In genomic region chr20:37501940-37502339, GRCh38 we compare ENCODE assay signal across 16 cellular contexts. TPM values are rescaled to one million over a fixed set of nuclear protein-coding genes. Genes with fewer than 3 reads are reported as not detected.
DNase-seq lines count a peak whose midpoint lies in the region; ATAC-seq and TF ChIP-seq lines count a peak whose summit lies in the region.
"Had no signal": no experiment of that assay in that cellular context is flagged by ENCODE, and none has a peak within 500 bp of the region (broad histone marks: within the 10 kb centered on the region; RNA-seq: fewer than 3 reads in every experiment).

No MANE protein-coding gene starts in this region.

- H2AFZ ChIP-seq in PC-3 (ENCODE audit: low read length): no peak overlapping the region

- CTCF ChIA-PET in PC-3 (lab: Charles Lee): interaction anchor here (0.7 to 1.0 kb wide), 3 partner anchors 23 to 219 kb away, joined by 3 to 4 read pairs (median 3); no protein-coding TSS in a partner anchor

- H3K4me3 ChIP-seq in PC-3 (ENCODE audit: low read length): no peak overlapping the region
- H3K4me3 ChIP-seq: upper lobe of right lung had no signal

- H4K20me1 ChIP-seq in PC-3 (ENCODE audit: low read length): no peaks in the 10 kb centered on the region

- H3K9ac ChIP-seq in PC-3 (ENCODE audit: low read length): no peak overlapping the region

- H3K79me2 ChIP-seq in PC-3 (ENCODE audit: low read length): no peaks in the 10 kb centered on the region

- H3K36me3 Mint-ChIP-seq in T-helper 17 cell (ENCODE audit: low read depth): no peaks in the 10 kb centered on the region

- DNase-seq in DMS53 (lab: John Stamatoyannopoulos, UW) (peak; percentile 87), NCI-H146 treated with DMSO at 0.1 percent for 48 hours (lab: John Stamatoyannopoulos, UW; ENCODE audit: unreplicated experiment) (peak; percentile 39), PC-3 (peak; percentile 22), iPS-NIHi7 (ENCODE audit: extremely low spot score) (peak; percentile 70), superior temporal gyrus (ENCODE audit: extremely low spot score) (no peak), SIG-M5 treated with dmso at 0.1 percent for 504 hours (lab: John Stamatoyannopoulos, UW; ENCODE audit: unreplicated experiment) (no peak), GDM1 (lab: John Stamatoyannopoulos, UW) (no peak), T-helper 17 cell (no peak)
- DNase-seq: activated effector memory CD4-positive, alpha-beta T cell treated with anti-CD3 and anti-CD28 coated beads, Interleukin-2, amount 50 U/mL, for 16 hours; anterior cingulate cortex; HCEC 1CT; kidney glomerular epithelial cell; NCI-H2081 treated with DMSO at 0.1 percent for 48 hours; upper lobe of right lung had no signal

- H3F3A ChIP-seq in PC-3 (ENCODE audit: low read length, unreplicated experiment): no peaks in the 10 kb centered on the region

- H3K4me2 ChIP-seq in PC-3 (ENCODE audit: low read length): no peak overlapping the region

- POLR2A ChIA-PET in PC-3 (lab: Charles Lee; ENCODE audit: unreplicated experiment): interaction anchor here (0.5 kb wide), 1 partner anchor 8 kb away, joined by 4 read pairs; no protein-coding TSS in a partner anchor

- H3K27me3 Mint-ChIP-seq in T-helper 17 cell: no peaks in the 10 kb centered on the region
- H3K27me3 Mint-ChIP-seq: dendritic cell treated with granulocyte-macrophage colony-stimulating factor and Interleukin-4, amounts not matched to agents 40 ng/mL and 50 ng/mL, for 4 days had no signal

- peaks cover 7% of the 10 kb centered on the region for H3K4me1 Mint-ChIP-seq in T-helper 17 cell

- H3K27ac Mint-ChIP-seq in T-helper 17 cell: no peak overlapping the region
- H3K27ac Mint-ChIP-seq: dendritic cell treated with granulocyte-macrophage colony-stimulating factor and Interleukin-4, amounts not matched to agents 40 ng/mL and 50 ng/mL, for 4 days had no signal

- H3K4me1 ChIP-seq in PC-3 (ENCODE audit: insufficient read depth, low read length): peaks cover 11% of the 10 kb centered on the region
- H3K4me1 ChIP-seq: upper lobe of right lung had no signal

- intact Hi-C loops in PC-3 (cut with micrococcal nuclease): loop anchor here (10.0 kb wide), 1 partner anchor 57 kb away; no protein-coding TSS in a partner anchor

- H3K9me2 ChIP-seq in PC-3 (replicated peaks; ENCODE audit: low read length): no peaks in the 10 kb centered on the region

- peak; percentile 31; the same call in 1 of the 2 replicates for ATAC-seq in PC-3
- ATAC-seq in T-helper 17 cell: no peak
- ATAC-seq: upper lobe of right lung had no signal

- TF ChIP-seq CTCF in PC-3 (conservative IDR thresholded peaks at IDR 0.05; ENCODE audit: low read depth, low read length): 0 out of 2 replicates have a peak, but pooled peaks have one; percentile 21

- H3K36me3 ChIP-seq in PC-3 (ENCODE audit: low read depth, low read length): peaks cover 3% of the 10 kb centered on the region; the same call in 1 of the 2 replicates
- H3K36me3 ChIP-seq: upper lobe of right lung had no signal

- no peak overlapping the region for H3K4me3 Mint-ChIP-seq in T-helper 17 cell
- H3K4me3 Mint-ChIP-seq: dendritic cell treated with granulocyte-macrophage colony-stimulating factor and Interleukin-4, amounts not matched to agents 40 ng/mL and 50 ng/mL, for 4 days had no signal

- no peaks in the 10 kb centered on the region for H3K27me3 ChIP-seq in PC-3 (ENCODE audit: low read length)
- H3K27me3 ChIP-seq: upper lobe of right lung had no signal

- H3K9me3 ChIP-seq in PC-3 (ENCODE audit: low read length) (no peaks in the 10 kb centered on the region), T-helper 17 cell (ENCODE audit: control insufficient read depth, low read length, poor library complexity, severe bottlenecking) (no peaks in the 10 kb centered on the region)
- H3K9me3 ChIP-seq: upper lobe of right lung had no signal

- BruUV-seq in PC-3 (replicated peaks; lab: Mats Ljungman, UMichigan): no TSS peak

- H3K27ac ChIP-seq in PC-3 (ENCODE audit: low read length): no peak overlapping the region
- H3K27ac ChIP-seq: upper lobe of right lung had no signal

RNA-seq across cellular contexts. Expression of gene NNAT, which starts 19.1 kb away (rescaled TPM):
- not detected in 2 replicates for total RNA-seq in PC-3 (2014; rRNA removed)
- not detected for total RNA-seq in T-helper 17 cell
- total RNA-seq: OCI-LY7 had no signal

RNA-seq across cellular contexts. Expression of gene BLCAP, which starts 25.7 kb away (rescaled TPM):
- total RNA-seq in PC-3 (2014; rRNA removed) (100 and 120 TPM in 2 replicates), T-helper 17 cell (10 to 100 TPM; 56.9 to 65.0 TPM)

Comparison
In these comparisons a context has a peak if more than half of its experiments do, and no peak if none do; other contexts are left out.
1. DNase-seq: peak in DMS53 (single experiment), NCI-H146 treated with DMSO at 0.1 percent for 48 hours (single experiment), PC-3 (single experiment) and iPS-NIHi7 (single experiment); none in superior temporal gyrus (single experiment), SIG-M5 treated with dmso at 0.1 percent for 504 hours (single experiment), GDM1 (single experiment) and T-helper 17 cell (0 of 3).